1 cellular context compared by ENCODE assay signal in the genomic region with DNA sequence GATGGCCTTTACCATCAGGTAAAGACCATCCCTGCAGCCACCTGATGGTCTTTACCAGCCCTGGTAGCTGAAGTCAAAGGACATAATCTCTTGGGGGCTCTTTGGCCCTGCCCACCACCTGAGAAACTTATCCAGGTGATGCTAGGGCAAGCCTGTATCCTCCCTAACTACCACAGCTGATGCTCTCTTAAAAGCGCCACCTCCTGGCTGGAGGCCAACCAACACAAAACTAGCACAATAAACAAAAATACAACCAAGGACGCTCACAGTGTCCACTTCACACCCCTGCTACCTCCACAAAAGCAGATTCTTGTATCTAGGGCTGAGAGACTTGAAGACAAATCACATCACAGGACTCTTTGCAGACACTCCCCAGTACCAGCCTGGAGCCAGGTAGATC.
TF ChIP-seq lines count a peak whose summit lies in the region.

No MANE protein-coding gene starts in this region.

TF ChIP-seq in GM23338, 12 proteins besides CTCF, POLR2A, EP300 and RAD21 (continued from another document):
- TF ChIP-seq, protein P1, sequence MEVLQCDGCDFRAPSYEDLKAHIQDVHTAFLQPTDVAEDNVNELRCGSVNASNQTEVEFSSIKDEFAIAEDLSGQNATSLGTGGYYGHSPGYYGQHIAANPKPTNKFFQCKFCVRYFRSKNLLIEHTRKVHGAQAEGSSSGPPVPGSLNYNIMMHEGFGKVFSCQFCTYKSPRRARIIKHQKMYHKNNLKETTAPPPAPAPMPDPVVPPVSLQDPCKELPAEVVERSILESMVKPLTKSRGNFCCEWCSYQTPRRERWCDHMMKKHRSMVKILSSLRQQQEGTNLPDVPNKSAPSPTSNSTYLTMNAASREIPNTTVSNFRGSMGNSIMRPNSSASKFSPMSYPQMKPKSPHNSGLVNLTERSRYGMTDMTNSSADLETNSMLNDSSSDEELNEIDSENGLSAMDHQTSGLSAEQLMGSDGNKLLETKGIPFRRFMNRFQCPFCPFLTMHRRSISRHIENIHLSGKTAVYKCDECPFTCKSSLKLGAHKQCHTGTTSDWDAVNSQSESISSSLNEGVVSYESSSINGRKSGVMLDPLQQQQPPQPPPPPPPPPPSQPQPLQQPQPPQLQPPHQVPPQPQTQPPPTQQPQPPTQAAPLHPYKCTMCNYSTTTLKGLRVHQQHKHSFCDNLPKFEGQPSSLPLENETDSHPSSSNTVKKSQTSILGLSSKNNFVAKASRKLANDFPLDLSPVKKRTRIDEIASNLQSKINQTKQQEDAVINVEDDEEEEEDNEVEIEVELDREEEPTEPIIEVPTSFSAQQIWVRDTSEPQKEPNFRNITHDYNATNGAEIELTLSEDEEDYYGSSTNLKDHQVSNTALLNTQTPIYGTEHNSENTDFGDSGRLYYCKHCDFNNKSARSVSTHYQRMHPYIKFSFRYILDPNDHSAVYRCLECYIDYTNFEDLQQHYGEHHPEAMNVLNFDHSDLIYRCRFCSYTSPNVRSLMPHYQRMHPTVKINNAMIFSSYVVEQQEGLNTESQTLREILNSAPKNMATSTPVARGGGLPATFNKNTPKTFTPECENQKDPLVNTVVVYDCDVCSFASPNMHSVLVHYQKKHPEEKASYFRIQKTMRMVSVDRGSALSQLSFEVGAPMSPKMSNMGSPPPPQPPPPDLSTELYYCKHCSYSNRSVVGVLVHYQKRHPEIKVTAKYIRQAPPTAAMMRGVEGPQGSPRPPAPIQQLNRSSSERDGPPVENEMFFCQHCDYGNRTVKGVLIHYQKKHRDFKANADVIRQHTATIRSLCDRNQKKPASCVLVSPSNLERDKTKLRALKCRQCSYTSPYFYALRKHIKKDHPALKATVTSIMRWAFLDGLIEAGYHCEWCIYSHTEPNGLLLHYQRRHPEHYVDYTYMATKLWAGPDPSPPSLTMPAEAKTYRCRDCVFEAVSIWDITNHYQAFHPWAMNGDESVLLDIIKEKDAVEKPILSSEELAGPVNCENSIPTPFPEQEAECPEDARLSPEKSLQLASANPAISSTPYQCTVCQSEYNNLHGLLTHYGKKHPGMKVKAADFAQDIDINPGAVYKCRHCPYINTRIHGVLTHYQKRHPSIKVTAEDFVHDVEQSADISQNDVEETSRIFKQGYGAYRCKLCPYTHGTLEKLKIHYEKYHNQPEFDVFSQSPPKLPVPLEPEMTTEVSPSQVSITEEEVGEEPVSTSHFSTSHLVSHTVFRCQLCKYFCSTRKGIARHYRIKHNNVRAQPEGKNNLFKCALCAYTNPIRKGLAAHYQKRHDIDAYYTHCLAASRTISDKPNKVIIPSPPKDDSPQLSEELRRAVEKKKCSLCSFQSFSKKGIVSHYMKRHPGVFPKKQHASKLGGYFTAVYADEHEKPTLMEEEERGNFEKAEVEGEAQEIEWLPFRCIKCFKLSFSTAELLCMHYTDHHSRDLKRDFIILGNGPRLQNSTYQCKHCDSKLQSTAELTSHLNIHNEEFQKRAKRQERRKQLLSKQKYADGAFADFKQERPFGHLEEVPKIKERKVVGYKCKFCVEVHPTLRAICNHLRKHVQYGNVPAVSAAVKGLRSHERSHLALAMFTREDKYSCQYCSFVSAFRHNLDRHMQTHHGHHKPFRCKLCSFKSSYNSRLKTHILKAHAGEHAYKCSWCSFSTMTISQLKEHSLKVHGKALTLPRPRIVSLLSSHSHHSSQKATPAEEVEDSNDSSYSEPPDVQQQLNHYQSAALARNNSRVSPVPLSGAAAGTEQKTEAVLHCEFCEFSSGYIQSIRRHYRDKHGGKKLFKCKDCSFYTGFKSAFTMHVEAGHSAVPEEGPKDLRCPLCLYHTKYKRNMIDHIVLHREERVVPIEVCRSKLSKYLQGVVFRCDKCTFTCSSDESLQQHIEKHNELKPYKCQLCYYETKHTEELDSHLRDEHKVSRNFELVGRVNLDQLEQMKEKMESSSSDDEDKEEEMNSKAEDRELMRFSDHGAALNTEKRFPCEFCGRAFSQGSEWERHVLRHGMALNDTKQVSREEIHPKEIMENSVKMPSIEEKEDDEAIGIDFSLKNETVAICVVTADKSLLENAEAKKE (CRISPR knock-in tag; IDR thresholded peaks at IDR 0.05), result no peak
- TF ChIP-seq, protein P2, sequence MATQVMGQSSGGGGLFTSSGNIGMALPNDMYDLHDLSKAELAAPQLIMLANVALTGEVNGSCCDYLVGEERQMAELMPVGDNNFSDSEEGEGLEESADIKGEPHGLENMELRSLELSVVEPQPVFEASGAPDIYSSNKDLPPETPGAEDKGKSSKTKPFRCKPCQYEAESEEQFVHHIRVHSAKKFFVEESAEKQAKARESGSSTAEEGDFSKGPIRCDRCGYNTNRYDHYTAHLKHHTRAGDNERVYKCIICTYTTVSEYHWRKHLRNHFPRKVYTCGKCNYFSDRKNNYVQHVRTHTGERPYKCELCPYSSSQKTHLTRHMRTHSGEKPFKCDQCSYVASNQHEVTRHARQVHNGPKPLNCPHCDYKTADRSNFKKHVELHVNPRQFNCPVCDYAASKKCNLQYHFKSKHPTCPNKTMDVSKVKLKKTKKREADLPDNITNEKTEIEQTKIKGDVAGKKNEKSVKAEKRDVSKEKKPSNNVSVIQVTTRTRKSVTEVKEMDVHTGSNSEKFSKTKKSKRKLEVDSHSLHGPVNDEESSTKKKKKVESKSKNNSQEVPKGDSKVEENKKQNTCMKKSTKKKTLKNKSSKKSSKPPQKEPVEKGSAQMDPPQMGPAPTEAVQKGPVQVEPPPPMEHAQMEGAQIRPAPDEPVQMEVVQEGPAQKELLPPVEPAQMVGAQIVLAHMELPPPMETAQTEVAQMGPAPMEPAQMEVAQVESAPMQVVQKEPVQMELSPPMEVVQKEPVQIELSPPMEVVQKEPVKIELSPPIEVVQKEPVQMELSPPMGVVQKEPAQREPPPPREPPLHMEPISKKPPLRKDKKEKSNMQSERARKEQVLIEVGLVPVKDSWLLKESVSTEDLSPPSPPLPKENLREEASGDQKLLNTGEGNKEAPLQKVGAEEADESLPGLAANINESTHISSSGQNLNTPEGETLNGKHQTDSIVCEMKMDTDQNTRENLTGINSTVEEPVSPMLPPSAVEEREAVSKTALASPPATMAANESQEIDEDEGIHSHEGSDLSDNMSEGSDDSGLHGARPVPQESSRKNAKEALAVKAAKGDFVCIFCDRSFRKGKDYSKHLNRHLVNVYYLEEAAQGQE (IDR thresholded peaks at IDR 0.05; ENCODE audit: unreplicated experiment), result no peak
- TF ChIP-seq EZH2 (IDR thresholded peaks at IDR 0.05; ENCODE audit: low read depth, unreplicated experiment) (no peak), NANOG (IDR thresholded peaks at IDR 0.05; ENCODE audit: borderline replicate concordance) (no peak), ZNF114 (CRISPR knock-in tag; IDR thresholded peaks at IDR 0.05) (no peak), EZH2phosphoT487 (IDR thresholded peaks at IDR 0.05; ENCODE audit: unreplicated experiment) (no peak), CREB1 (CRISPR knock-in tag; IDR thresholded peaks at IDR 0.05; ENCODE audit: low read depth) (no peak), STAT1 (IDR thresholded peaks at IDR 0.05; ENCODE audit: unreplicated experiment) (no peak), JUNB (IDR thresholded peaks at IDR 0.05; ENCODE audit: unreplicated experiment) (no peak), ZNF331 (CRISPR knock-in tag; IDR thresholded peaks at IDR 0.05; ENCODE audit: low read depth) (no peak), POLR2AphosphoS5 (IDR thresholded peaks at IDR 0.05; ENCODE audit: low read depth) (no peak)
TF ChIP-seq in GM23338: peak in this region for 0.
